Comparison of ENCODE assay signal across 18 cellular contexts in the genomic region with DNA sequence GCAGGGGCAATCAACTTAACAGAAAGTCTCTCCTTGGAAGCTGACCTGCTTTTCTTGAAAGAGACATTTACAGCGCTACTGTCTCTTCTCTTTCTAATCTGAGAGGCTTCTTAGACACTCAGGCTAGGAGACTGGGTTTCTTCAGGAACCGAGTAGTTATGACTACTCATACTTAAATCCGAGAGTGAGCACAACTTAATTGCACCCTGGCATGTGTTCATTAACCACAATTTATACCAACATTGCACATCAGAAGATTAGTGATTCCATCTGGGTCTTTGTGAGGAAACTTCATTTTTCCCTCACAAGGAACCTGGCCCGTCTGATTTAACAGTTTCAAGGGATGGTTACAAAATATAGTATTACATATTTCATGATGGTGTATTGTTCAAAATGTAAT.
"Had no signal": no experiment of that assay in that cellular context is flagged by ENCODE, and none has a peak within 500 bp of the region (broad histone marks: within the 10 kb centered on the region; RNA-seq: fewer than 3 reads in every experiment).

No MANE protein-coding gene starts in this region.

- DNase-seq: activated CD4-positive, alpha-beta T cell treated with anti-CD3 and anti-CD28 coated beads for 1 hour; activated CD8-positive, alpha-beta memory T cell treated with anti-CD3 and anti-CD28 coated beads for 24 hours; activated CD8-positive, alpha-beta memory T cell treated with anti-CD3 and anti-CD28 coated beads, Interleukin-2, amount 50 U/mL, for 48 hours; activated gamma-delta T cell; effector CD8-positive, alpha-beta T cell; gastrocnemius medialis; head of caudate nucleus; lower lobe of right lung; spleen; stimulated activated naive CD4-positive, alpha-beta T cell; WERI-Rb-1 had no signal

- H3K27me3 Mint-ChIP-seq: activated naive CD4-positive, alpha-beta T cell treated with anti-CD3 and anti-CD28 coated beads, Interleukin-2, amount 50 U/mL, for 24 hours; natural killer cell treated with Interleukin-12 subunit alpha and Interleukin-12 subunit beta and Interleukin-15 and Interleukin-18, amount 100 ng/mL, for 72 hours had no signal

- H3K9me3 ChIP-seq: gastrocnemius medialis, neutrophil had no signal

- H3K36me3 ChIP-seq: esophagus muscularis mucosa, gastrocnemius medialis, lower lobe of right lung, neutrophil, spleen, WERI-Rb-1 had no signal

- H3K27ac Mint-ChIP-seq: activated naive CD4-positive, alpha-beta T cell treated with anti-CD3 and anti-CD28 coated beads, Interleukin-2, amount 50 U/mL, for 24 hours; natural killer cell treated with Interleukin-12 subunit alpha and Interleukin-12 subunit beta and Interleukin-15 and Interleukin-18, amount 100 ng/mL, for 72 hours; T-helper 1 cell treated with Interleukin-12 subunit alpha and Interleukin-12 subunit beta and Interleukin-4 antibody, amounts not matched to agents 30 μg/mL and 1 μg/mL, for 36 hours had no signal

- H3K27ac ChIP-seq: esophagus muscularis mucosa, gastrocnemius medialis, lower lobe of right lung, neutrophil, parathyroid adenoma, spleen, WERI-Rb-1 had no signal

- H3K4me3 Mint-ChIP-seq: activated naive CD4-positive, alpha-beta T cell treated with anti-CD3 and anti-CD28 coated beads, Interleukin-2, amount 50 U/mL, for 24 hours; natural killer cell treated with Interleukin-12 subunit alpha and Interleukin-12 subunit beta and Interleukin-15 and Interleukin-18, amount 100 ng/mL, for 72 hours; T-helper 1 cell treated with Interleukin-12 subunit alpha and Interleukin-12 subunit beta and Interleukin-4 antibody, amounts not matched to agents 30 μg/mL and 1 μg/mL, for 36 hours had no signal

- H3K27me3 ChIP-seq: esophagus muscularis mucosa, gastrocnemius medialis, neutrophil, spleen had no signal

- H3K4me1 ChIP-seq: gastrocnemius medialis, lower lobe of right lung had no signal

- ATAC-seq: gastrocnemius medialis; lower lobe of right lung; natural killer cell treated with Interleukin-12 subunit alpha and Interleukin-12 subunit beta and Interleukin-15 and Interleukin-18, amount 100 ng/mL, for 72 hours; sciatic nerve had no signal

- H3K9ac ChIP-seq: parathyroid adenoma had no signal

- H3K4me3 ChIP-seq: esophagus muscularis mucosa, gastrocnemius medialis, lower lobe of right lung, spleen had no signal
